8 cellular contexts compared by ENCODE assay signal in the genomic region with DNA sequence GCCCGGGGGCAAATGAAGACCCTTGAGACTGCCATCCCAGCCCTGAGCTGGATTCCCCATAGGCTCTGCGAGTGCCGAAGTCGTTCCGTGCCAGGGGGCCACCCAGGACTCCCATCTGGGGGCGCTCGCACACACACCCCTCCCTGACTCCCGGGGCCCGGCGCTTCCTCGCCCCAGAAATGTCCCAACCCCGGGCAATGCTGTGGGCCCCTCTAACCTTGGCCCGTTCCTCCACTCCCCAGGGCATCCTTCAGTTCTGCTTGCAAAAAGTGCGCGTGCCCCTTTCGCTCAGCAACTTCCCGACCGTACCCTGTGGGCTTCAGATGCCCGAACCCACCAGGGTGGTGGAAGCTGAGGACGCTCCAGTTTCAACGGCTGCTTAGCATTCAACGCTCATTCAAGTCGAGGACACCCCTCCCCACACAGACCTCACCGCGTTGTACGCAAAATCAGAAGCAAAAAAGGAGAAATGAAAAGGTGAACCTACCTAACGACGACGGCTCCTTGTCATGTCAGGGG. TPM values are rescaled to one million over a fixed set of nuclear protein-coding genes. Genes with fewer than 3 reads are reported as not detected.
DNase-seq lines count a peak whose midpoint lies in the region; ATAC-seq, FAIRE-seq and TF ChIP-seq lines count a peak whose summit lies in the region.

No MANE protein-coding gene starts in this region.

- in situ Hi-C loops in astrocyte of the spinal cord (cut with HindIII; ENCODE audit: low sequenced_read_pairs), result no loop called here

- ATAC-seq in GM19452 (IDR thresholded peaks at IDR 0.05; ENCODE audit: unreplicated experiment), result peak; percentile 43

- FAIRE-seq in kidney (lab: Jason Lieb, UNC) (no peak), urothelium cell line (lab: Jason Lieb, UNC) (no peak)

- H3K9me3 ChIP-seq in kidney (ENCODE audit: control insufficient read depth in 1 of 2, low read length in 2 of 2), result no peaks in the 10 kb centered on the region

- peaks cover 6 to 14% of the 10 kb centered on the region in 2 donors for H3K4me1 ChIP-seq in kidney (ENCODE audit: control insufficient read depth in 1 of 2, insufficient read depth in 1 of 2, low read depth in 1 of 2, low read length in 2 of 2)

- intact Hi-C loops in kidney (cut with DNase I), result no loop called here

- H3K4me3 ChIP-seq in astrocyte of the spinal cord (ENCODE audit: low read depth, low read length) (peak overlapping the region; percentile 50), kidney (ENCODE audit: low read length in 2 of 2) (peak overlapping the region; percentile 62 to 77)

- peak overlapping the region; percentile 37 to 72 for H3K9ac ChIP-seq in kidney (ENCODE audit: low read length in 2 of 2)

- no peak for DNase-seq in AG09319 (ENCODE audit: extremely low read depth, low read depth)
- DNase-seq in NCI-H345 (lab: John Stamatoyannopoulos, UW), result peak; percentile 54
- DNase-seq in astrocyte of the spinal cord (ENCODE audit: low read depth, low spot score), result no peak
- peak; percentile 66 for DNase-seq in kidney
- peak in 5 of 6 experiments; percentile 38 to 69 (median 58) for DNase-seq in stimulated activated naive CD4-positive, alpha-beta T cell (lab: John Stamatoyannopoulos, UW)
- no peak for DNase-seq in urothelium cell line (ENCODE audit: low spot score)
- no peak for DNase-seq in NCI-H82 treated with DMSO at 0.1 percent for 48 hours (lab: John Stamatoyannopoulos, UW; ENCODE audit: unreplicated experiment)

- H3K36me3 ChIP-seq in kidney (ENCODE audit: control insufficient read depth in 1 of 2, insufficient read depth in 2 of 2, low read length in 2 of 2), result no peaks in the 10 kb centered on the region

- peak overlapping the region; percentile 33 to 72 for H3K27ac ChIP-seq in kidney (ENCODE audit: low read depth in 2 of 2, low read length in 2 of 2)

- TF ChIP-seq CTCF in AG09319 (IDR thresholded peaks at IDR 0.05; ENCODE audit: low read depth, low read length) (peak; percentile 30), astrocyte of the spinal cord (IDR thresholded peaks at IDR 0.05; ENCODE audit: low read depth, low read length) (no peak), kidney (IDR thresholded peaks at IDR 0.05; ENCODE audit: borderline replicate concordance, extremely low read depth, insufficient read depth) (no peak)

RNA-seq across cellular contexts. Expression of a gene that starts 25.4 kb away (rescaled TPM):
- total RNA-seq in kidney, result 24.2 TPM
- polyA plus RNA-seq in kidney (ENCODE audit: insufficient read depth, low read depth, low replicate concordance), result 1.7 TPM

Comparison
In these comparisons a context has a peak if more than half of its experiments do, and no peak if none do; other contexts are left out.
1. DNase-seq: peak in NCI-H345 (single experiment), kidney (single experiment) and stimulated activated naive CD4-positive, alpha-beta T cell (5 of 6); none in AG09319 (single experiment), astrocyte of the spinal cord (single experiment), urothelium cell line (single experiment) and NCI-H82 treated with DMSO at 0.1 percent for 48 hours (single experiment).